1 cellular context compared by ENCODE assay signal in genomic region chr17:7186241-7186640, GRCh38.
TF ChIP-seq lines count a peak whose summit lies in the region.

No MANE protein-coding gene starts in this region.

TF ChIP-seq in A549, 52 proteins besides CTCF, POLR2A, EP300 and RAD21 (continued from another document):
- TF ChIP-seq BCL3 (IDR thresholded peaks at IDR 0.05) (no peak), SREBF2 (IDR thresholded peaks at IDR 0.05) (no peak)
